8 cellular contexts compared by ENCODE assay signal in the genomic region with DNA sequence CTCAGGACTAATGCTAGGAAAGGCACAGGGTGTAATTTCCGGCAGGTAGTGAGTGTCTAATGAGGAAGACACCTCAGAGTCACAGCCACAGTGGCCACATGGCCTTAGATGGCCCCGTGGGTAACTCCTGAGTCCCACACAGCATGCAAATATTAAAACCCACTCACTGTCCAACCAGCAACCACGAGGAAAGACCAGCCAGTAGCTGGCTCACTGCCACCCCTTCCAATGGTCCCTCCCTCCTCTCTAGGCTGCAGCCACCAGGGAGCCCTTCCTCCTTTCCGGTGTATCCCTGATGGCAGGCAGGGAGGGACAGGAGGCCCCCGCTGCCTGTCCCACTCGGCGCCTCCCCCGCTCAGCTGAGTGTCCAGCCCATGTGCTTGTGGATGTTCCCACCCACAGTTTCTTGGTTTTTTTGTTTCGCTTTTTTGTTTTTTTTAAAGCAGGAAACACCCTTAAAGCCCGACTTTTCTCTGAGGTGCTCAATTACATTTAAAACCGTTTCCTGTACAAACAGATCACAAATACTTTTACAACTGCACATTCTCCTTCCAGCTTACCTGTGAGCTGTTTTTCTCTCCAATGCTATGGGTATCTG. TPM values are rescaled to one million over a fixed set of nuclear protein-coding genes. Genes with fewer than 3 reads are reported as not detected.
DNase-seq lines count a peak whose midpoint lies in the region; ATAC-seq and TF ChIP-seq lines count a peak whose summit lies in the region.

No MANE protein-coding gene starts in this region.

- peak; percentile 71 for ATAC-seq in naive thymus-derived CD4-positive, alpha-beta T cell
- ATAC-seq in GM21723 (IDR thresholded peaks at IDR 0.05; ENCODE audit: unreplicated experiment) (no peak), GM19452 (IDR thresholded peaks at IDR 0.05; ENCODE audit: unreplicated experiment) (no peak)

- DNase-seq in BE2C, result peak; percentile 75
- DNase-seq in naive thymus-derived CD4-positive, alpha-beta T cell, result peak in 8 of 9 donors; percentile 44 to 75 (median 68)
- no peak for DNase-seq in NCI-H510A (lab: John Stamatoyannopoulos, UW)
- no peak for DNase-seq in Karpas-422

- no peak overlapping the region for H2AFZ ChIP-seq in Karpas-422 (ENCODE audit: low read length)

- H3K4me1 ChIP-seq in BE2C, result peaks cover 14% of the 10 kb centered on the region
- H3K4me1 ChIP-seq in naive thymus-derived CD4-positive, alpha-beta T cell (ENCODE audit: control insufficient read depth in 2 of 2, insufficient read depth in 2 of 2, low read length in 2 of 2), result peaks cover 21 to 60% of the 10 kb centered on the region in 2 donors
- no peaks in the 10 kb centered on the region for H3K4me1 ChIP-seq in Karpas-422 (ENCODE audit: low read length)

- H3K4me3 Mint-ChIP-seq in brain, result peak overlapping the region in 3 of 5 experiments; percentile 31 to 95 (median 94)
- H3K4me3 Mint-ChIP-seq in naive thymus-derived CD4-positive, alpha-beta T cell, result peak overlapping the region; percentile 81 to 95 (median 88)

- no peaks in the 10 kb centered on the region for H3K9me3 Mint-ChIP-seq in brain
- H3K9me3 Mint-ChIP-seq in naive thymus-derived CD4-positive, alpha-beta T cell, result peaks cover 0 to 2% (median 0%) of the 10 kb centered on the region in 11 donors

- no peak overlapping the region for H3K4me2 ChIP-seq in Karpas-422 (ENCODE audit: low read depth, low read length, poor library complexity, severe bottlenecking)

- intact Hi-C loops in naive thymus-derived CD4-positive, alpha-beta T cell (cut with micrococcal nuclease), result loop anchor here (1.0 to 2.0 kb wide), 7 partner anchors 9 to 360 kb away; partner anchors contain the start of genes BNIP3 (in 2 of the 2) and LRRC27 (in 1 of the 2)

- POLR2A ChIA-PET in naive thymus-derived CD4-positive, alpha-beta T cell (lab: Charles Lee), result interaction anchor here (0.5 to 2.9 kb wide), 12 partner anchors 8 to 474 kb away, joined by 3 to 34 read pairs (median 4); partner anchors contain the start of gene BNIP3

- no peaks in the 10 kb centered on the region for H3K79me2 ChIP-seq in Karpas-422 (ENCODE audit: low read length)

- H3K9me3 ChIP-seq in BE2C (no peaks in the 10 kb centered on the region), KOPT-K1 (ENCODE audit: insufficient read depth, low read length, poor library complexity, severe bottlenecking) (no peaks in the 10 kb centered on the region), Karpas-422 (ENCODE audit: low read length) (no peaks in the 10 kb centered on the region)
- H3K9me3 ChIP-seq in naive thymus-derived CD4-positive, alpha-beta T cell (ENCODE audit: control insufficient read depth in 2 of 3, low read length in 3 of 3), result no peaks in the 10 kb centered on the region

- H3K9me2 ChIP-seq in Karpas-422 (replicated peaks; ENCODE audit: insufficient read depth, low read length), result no peaks in the 10 kb centered on the region

- peaks cover 2% of the 10 kb centered on the region for H3K27me3 Mint-ChIP-seq in brain
- no peaks in the 10 kb centered on the region for H3K27me3 Mint-ChIP-seq in naive thymus-derived CD4-positive, alpha-beta T cell

- CTCF ChIA-PET in naive thymus-derived CD4-positive, alpha-beta T cell (lab: Charles Lee), result interaction anchor here (0.5 to 3.7 kb wide), 4 partner anchors 29 to 170 kb away, joined by 3 to 23 read pairs (median 4); no protein-coding TSS in a partner anchor

- H3K4me1 Mint-ChIP-seq in brain, result peaks cover 70% of the 10 kb centered on the region
- H3K4me1 Mint-ChIP-seq in naive thymus-derived CD4-positive, alpha-beta T cell, result peaks cover 44 to 86% (median 83%) of the 10 kb centered on the region in 7 donors

- TF ChIP-seq CTCF in BE2C (IDR thresholded peaks at IDR 0.05; ENCODE audit: low read depth, low read length), result no peak
- TF ChIP-seq CTCF in brain (conservative IDR thresholded peaks at IDR 0.05), result no peak

- no peaks in the 10 kb centered on the region for H4K20me1 ChIP-seq in Karpas-422 (ENCODE audit: insufficient read depth, low read depth, low read length)

- peaks cover 95% of the 10 kb centered on the region for H3K36me3 Mint-ChIP-seq in brain
- peaks cover 0 to 48% (median 19%) of the 10 kb centered on the region in 5 donors for H3K36me3 Mint-ChIP-seq in naive thymus-derived CD4-positive, alpha-beta T cell

- no peak overlapping the region for H3K4me3 ChIP-seq in BE2C (ENCODE audit: low read depth, low read length)
- peak overlapping the region; percentile 50 for H3K4me3 ChIP-seq in naive thymus-derived CD4-positive, alpha-beta T cell (ENCODE audit: low read length)
- H3K4me3 ChIP-seq in Karpas-422 (ENCODE audit: low read length), result no peak overlapping the region

- H3K36me3 ChIP-seq in BE2C, result peaks cover 66% of the 10 kb centered on the region
- peaks cover 97% of the 10 kb centered on the region for H3K36me3 ChIP-seq in KOPT-K1 (ENCODE audit: insufficient read depth, low read length)
- H3K36me3 ChIP-seq in naive thymus-derived CD4-positive, alpha-beta T cell (ENCODE audit: control insufficient read depth in 2 of 3, insufficient read depth in 3 of 3, low read length in 3 of 3), result peaks cover 0 to 35% (median 4%) of the 10 kb centered on the region in 3 experiments
- no peaks in the 10 kb centered on the region for H3K36me3 ChIP-seq in Karpas-422 (ENCODE audit: insufficient read depth, low read length)

- H3K27ac ChIP-seq in KOPT-K1 (ENCODE audit: low read depth, low read length, poor library complexity, severe bottlenecking) (peak overlapping the region; percentile 65), Karpas-422 (ENCODE audit: low read length) (no peak overlapping the region)
- peak overlapping the region; percentile 67 for H3K27ac ChIP-seq in naive thymus-derived CD4-positive, alpha-beta T cell (ENCODE audit: low read depth, low read length)

- H3K27me3 ChIP-seq in BE2C (no peaks in the 10 kb centered on the region), Karpas-422 (ENCODE audit: low read length) (no peaks in the 10 kb centered on the region)
- no peaks in the 10 kb centered on the region for H3K27me3 ChIP-seq in naive thymus-derived CD4-positive, alpha-beta T cell (ENCODE audit: control insufficient read depth in 2 of 2, insufficient read depth in 2 of 2, low read length in 2 of 2)

- H3K9ac ChIP-seq in Karpas-422 (ENCODE audit: low read length), result no peak overlapping the region

- peak overlapping the region in 4 of 5 experiments; percentile 17 to 93 (median 72) for H3K27ac Mint-ChIP-seq in brain
- H3K27ac Mint-ChIP-seq in naive thymus-derived CD4-positive, alpha-beta T cell, result peak overlapping the region; percentile 89 to 97 (median 96)

RNA-seq across cellular contexts. Expression of gene BNIP3, which starts 9.2 kb away (rescaled TPM):
- 47.0 TPM for polyA plus RNA-seq in BE2C (2012; ENCODE audit: insufficient read depth, insufficient read length, low read depth)
- polyA plus RNA-seq in brain (ENCODE audit: insufficient read depth, low read depth, low replicate concordance), result 43.7 TPM
- 10 to 100 TPM; 17.7 to 81.7 (median 39.3) TPM for total RNA-seq in naive thymus-derived CD4-positive, alpha-beta T cell
- 10 to 100 TPM; 40.5 to 41.5 TPM for polyA plus RNA-seq in naive thymus-derived CD4-positive, alpha-beta T cell
- total RNA-seq in Karpas-422 (2014; rRNA removed; shearing (Covaris generic); ENCODE audit: low replicate concordance), result not detected in 2 replicates

Comparison
In these comparisons a context has a peak if more than half of its experiments do, and no peak if none do; other contexts are left out.
1. DNase-seq: peak in BE2C (single experiment) and naive thymus-derived CD4-positive, alpha-beta T cell (8 of 9); none in NCI-H510A (single experiment) and Karpas-422 (single experiment).
2. RNA of gene BNIP3, which starts 9.2 kb away (total RNA-seq): 17.7 to 81.7 TPM in naive thymus-derived CD4-positive, alpha-beta T cell; not detected in Karpas-422; every median in the first group is over 10 times any median in the second.